In the genomic region with DNA sequence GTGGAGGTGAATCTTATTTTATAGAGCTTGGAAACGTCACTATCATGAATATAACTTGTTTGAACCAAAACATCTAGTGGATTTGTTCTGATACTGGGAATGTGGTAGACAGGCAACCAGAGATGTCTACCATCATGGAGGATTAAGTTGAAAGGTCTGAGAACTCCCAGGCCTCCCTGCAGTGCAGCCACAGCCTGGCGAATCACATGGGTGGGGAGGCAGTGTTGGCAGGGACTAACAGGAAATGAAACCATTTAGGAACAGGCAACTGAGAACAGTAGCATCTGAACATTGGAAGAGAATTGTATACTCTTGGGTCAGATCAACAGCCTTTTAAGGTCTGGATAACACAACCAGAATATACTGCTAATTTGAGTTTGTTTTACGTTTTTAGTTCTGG, we compare ENCODE assay signal across 20 cellular contexts. TPM values are rescaled to one million over a fixed set of nuclear protein-coding genes. Genes with fewer than 3 reads are reported as not detected.
A peak's percentile ranks its signal among the peaks of the same experiment; 100 is the strongest.
DNase-seq lines count a peak whose midpoint lies in the region; ATAC-seq and TF ChIP-seq lines count a peak whose summit lies in the region.
"Had no signal": no experiment of that assay in that cellular context is flagged by ENCODE, and none has a peak within 500 bp of the region (broad histone marks: within the 10 kb centered on the region; RNA-seq: fewer than 3 reads in every experiment).

No MANE protein-coding gene starts in this region.

- H3K36me3 Mint-ChIP-seq in activated CD4-positive, alpha-beta T cell treated with anti-CD3 and anti-CD28 coated beads, Interleukin-2, amount 10 ng/mL, durations not matched to agents 7 days and 5 days (ENCODE audit: low read depth), result no peaks in the 10 kb centered on the region
- H3K36me3 Mint-ChIP-seq: activated naive CD4-positive, alpha-beta T cell treated with anti-CD3 and anti-CD28 coated beads, Interleukin-2, amount 50 U/mL, for 24 hours; brain; natural killer cell had no signal

- CTCF ChIA-PET in activated CD4-positive, alpha-beta T cell treated with anti-CD3 and anti-CD28 coated beads, Interleukin-2, amount 10 ng/mL, durations not matched to agents 7 days and 5 days (lab: Charles Lee), result no interaction called here

- no peaks in the 10 kb centered on the region for H3K9me3 ChIP-seq in BE2C
- H3K9me3 ChIP-seq: heart right ventricle had no signal

- H3K27me3 Mint-ChIP-seq in activated CD4-positive, alpha-beta T cell treated with anti-CD3 and anti-CD28 coated beads, Interleukin-2, amount 10 ng/mL, durations not matched to agents 7 days and 5 days, result peaks cover 17% of the 10 kb centered on the region
- H3K27me3 Mint-ChIP-seq: progenitor cell of endocrine pancreas had no signal

- H3K9me3 Mint-ChIP-seq in activated CD4-positive, alpha-beta T cell treated with anti-CD3 and anti-CD28 coated beads, Interleukin-2, amount 10 ng/mL, durations not matched to agents 7 days and 5 days, result no peaks in the 10 kb centered on the region
- H3K9me3 Mint-ChIP-seq: activated naive CD4-positive, alpha-beta T cell treated with anti-CD3 and anti-CD28 coated beads, Interleukin-2, amount 50 U/mL, for 24 hours; activated T-cell treated with anti-CD3 and anti-CD28 coated beads, Interleukin-2, amount 50 U/mL, for 4 hours; natural killer cell had no signal

- no peak overlapping the region for H3K27ac Mint-ChIP-seq in activated CD4-positive, alpha-beta T cell treated with anti-CD3 and anti-CD28 coated beads, Interleukin-2, amount 10 ng/mL, durations not matched to agents 7 days and 5 days
- H3K27ac Mint-ChIP-seq: activated naive CD4-positive, alpha-beta T cell treated with anti-CD3 and anti-CD28 coated beads, Interleukin-2, amount 50 U/mL, for 24 hours; brain; natural killer cell; progenitor cell of endocrine pancreas had no signal

- no peaks in the 10 kb centered on the region for H3K27me3 ChIP-seq in BE2C

- H3K4me3 ChIP-seq in BE2C (ENCODE audit: low read depth, low read length), result no peak overlapping the region
- H3K4me3 ChIP-seq in fibroblast of pulmonary artery (replicated peaks; ENCODE audit: low read depth, low read length), result no peak overlapping the region
- H3K4me3 ChIP-seq: heart right ventricle, skin epidermis had no signal

- peak; percentile 50 for DNase-seq in BE2C
- peak; percentile 35 for DNase-seq in LHCN-M2 (ENCODE audit: low read depth)
- DNase-seq in SK-MEL-5 (ENCODE audit: low read depth, low spot score), result peak; percentile 38
- peak; percentile 39 for DNase-seq in fibroblast of pulmonary artery (ENCODE audit: low read depth)
- no peak for DNase-seq in T-helper 1 cell
- no peak for DNase-seq in activated CD4-positive, alpha-beta T cell treated with anti-CD3 and anti-CD28 coated beads, Interleukin-2, amount 10 ng/mL, durations not matched to agents 7 days and 5 days
- no peak for DNase-seq in NCI-H1105 treated with DMSO at 0.1 percent for 48 hours (lab: John Stamatoyannopoulos, UW)
- DNase-seq: activated T-cell treated with anti-CD3 and anti-CD28 coated beads, Interleukin-2, amount 50 U/mL, for 4 hours; dermis blood vessel endothelial cell; heart right ventricle; kidney; natural killer cell; NCI-H146; stimulated activated CD4-positive, alpha-beta T cell treated with anti-CD3 and anti-CD28 coated beads, Interleukin-4, amount 100 ng/mL, for 24 hours; T-helper 9 cell had no signal

- ATAC-seq in HG03354 (IDR thresholded peaks at IDR 0.05; ENCODE audit: poor library complexity, severe bottlenecking, unreplicated experiment), result no peak
- ATAC-seq: activated T-cell treated with anti-CD3 and anti-CD28 coated beads, Interleukin-2, amount 50 U/mL, for 4 hours; natural killer cell had no signal

- TF ChIP-seq CTCF in BE2C (IDR thresholded peaks at IDR 0.05; ENCODE audit: low read depth, low read length) (no peak), fibroblast of pulmonary artery (IDR thresholded peaks at IDR 0.05; ENCODE audit: low read length, missing control alignments) (no peak)

- H3K36me3 ChIP-seq in BE2C, result no peaks in the 10 kb centered on the region
- H3K36me3 ChIP-seq: heart right ventricle had no signal

- POLR2A ChIA-PET in activated CD4-positive, alpha-beta T cell treated with anti-CD3 and anti-CD28 coated beads, Interleukin-2, amount 10 ng/mL, durations not matched to agents 7 days and 5 days (lab: Charles Lee), result no interaction called here

- peaks cover 3% of the 10 kb centered on the region for H3K4me1 ChIP-seq in BE2C
- H3K4me1 ChIP-seq: heart right ventricle had no signal

- no peaks in the 10 kb centered on the region for H3K4me1 Mint-ChIP-seq in activated CD4-positive, alpha-beta T cell treated with anti-CD3 and anti-CD28 coated beads, Interleukin-2, amount 10 ng/mL, durations not matched to agents 7 days and 5 days
- H3K4me1 Mint-ChIP-seq: activated naive CD4-positive, alpha-beta T cell treated with anti-CD3 and anti-CD28 coated beads, Interleukin-2, amount 50 U/mL, for 24 hours; brain; natural killer cell had no signal

- in situ Hi-C loops in SK-MEL-5 (cut with HindIII; ENCODE audit: low pct_unique_long_range_greater_than_20kb, low sequenced_read_pairs), result no loop called here

- H3K4me3 Mint-ChIP-seq in activated CD4-positive, alpha-beta T cell treated with anti-CD3 and anti-CD28 coated beads, Interleukin-2, amount 10 ng/mL, durations not matched to agents 7 days and 5 days, result no peak overlapping the region
- H3K4me3 Mint-ChIP-seq: activated naive CD4-positive, alpha-beta T cell treated with anti-CD3 and anti-CD28 coated beads, Interleukin-2, amount 50 U/mL, for 24 hours; activated T-cell treated with anti-CD3 and anti-CD28 coated beads, Interleukin-2, amount 50 U/mL, for 4 hours; brain; natural killer cell had no signal

RNA-seq across cellular contexts. Expression of a gene that starts 22.3 kb away (rescaled TPM):
- 0.26 TPM for polyA plus RNA-seq in BE2C (2012; ENCODE audit: insufficient read depth, insufficient read length, low read depth)
- total RNA-seq in LHCN-M2 (2014; rRNA removed), result 8.6 and 8.8 TPM in 2 replicates
- 1.3 TPM for polyA plus RNA-seq in LHCN-M2 (2012)
- total RNA-seq in SK-MEL-5 (2014; rRNA removed; shearing (Covaris generic)), result 8.0 and 11.0 TPM in 2 replicates
- 4.9 and 7.4 TPM in 2 replicates for polyA plus RNA-seq in SK-MEL-5 (2015; cell fraction: cytosol; rRNA removed)
- 27.1 and 39.0 TPM in 2 replicates for polyA plus RNA-seq in SK-MEL-5 (2015; cell fraction: nucleus; rRNA removed)
- total RNA-seq in activated CD4-positive, alpha-beta T cell treated with anti-CD3 and anti-CD28 coated beads, Interleukin-2, amount 10 ng/mL, durations not matched to agents 7 days and 5 days, result 10 to 100 TPM; 10.6 to 11.5 TPM

Comparison
In these comparisons a context has a peak if more than half of its experiments do, and no peak if none do; other contexts are left out.
1. DNase-seq: peak in BE2C (single experiment), LHCN-M2 (single experiment), SK-MEL-5 (single experiment) and fibroblast of pulmonary artery (single experiment); none in T-helper 1 cell (0 of 5), activated CD4-positive, alpha-beta T cell treated with anti-CD3 and anti-CD28 coated beads, Interleukin-2, amount 10 ng/mL, durations not matched to agents 7 days and 5 days (single experiment) and NCI-H1105 treated with DMSO at 0.1 percent for 48 hours (single experiment).